In genomic region chr11:119332111-119332765, GRCh38 we compare ENCODE assay signal across 20 cellular contexts. TPM values are rescaled to one million over a fixed set of nuclear protein-coding genes. Genes with fewer than 3 reads are reported as not detected.
DNase-seq lines count a peak whose midpoint lies in the region; ATAC-seq and TF ChIP-seq lines count a peak whose summit lies in the region.
"Had no signal": no experiment of that assay in that cellular context is flagged by ENCODE, and none has a peak within 500 bp of the region (broad histone marks: within the 10 kb centered on the region; RNA-seq: fewer than 3 reads in every experiment).

No MANE protein-coding gene starts in this region.

- no peak overlapping the region for H3K4me3 Mint-ChIP-seq in Calu3 (ENCODE audit: low read depth, unreplicated experiment)
- peak overlapping the region; percentile 72 for H3K4me3 Mint-ChIP-seq in activated T-helper 1 cell treated with anti-CD3 and anti-CD28 coated beads, Interleukin-12 subunit alpha, Interleukin-12 subunit beta, Interleukin-2, Interleukin-4 antibody, amounts not matched to agents 30 ng/mL and 10 ng/mL and 1 ng/mL, durations not matched to agents 14 hours and 24 hours and 36 hours
- H3K4me3 Mint-ChIP-seq in naive thymus-derived CD4-positive, alpha-beta T cell, result peak overlapping the region in 9 of 10 donors; percentile 18 to 99 (median 94)

- peaks cover 18% of the 10 kb centered on the region for H3K79me2 ChIP-seq in ACC112 (ENCODE audit: control insufficient read depth, insufficient read depth, low read length, unreplicated experiment)

- 78 to 84% (median 82%) methylated on average over 4 of the region's 4 CpGs for WGBS in spleen, 5 donors

- CTCF ChIA-PET in Calu3 (lab: Charles Lee), result interaction anchor here (0.6 kb wide), 1 partner anchor 247 kb away, joined by 5 read pairs; no protein-coding TSS in a partner anchor
- CTCF ChIA-PET in naive thymus-derived CD4-positive, alpha-beta T cell (lab: Charles Lee), result interaction anchor here (3.3 kb wide), 1 partner anchor 10 kb away, joined by 15 read pairs; no protein-coding TSS in a partner anchor

- DNase-seq in Calu3, result no peak
- no peak for DNase-seq in activated T-helper 1 cell treated with anti-CD3 and anti-CD28 coated beads, Interleukin-12 subunit alpha, Interleukin-12 subunit beta, Interleukin-2, Interleukin-4 antibody, amounts not matched to agents 30 ng/mL and 10 ng/mL and 1 ng/mL, durations not matched to agents 14 hours and 24 hours and 36 hours (ENCODE audit: low spot score)
- DNase-seq in naive thymus-derived CD4-positive, alpha-beta T cell, result no peak
- no peak for DNase-seq in spleen
- no peak for DNase-seq in brain microvascular endothelial cell
- no peak for DNase-seq in DMS 273 (lab: John Stamatoyannopoulos, UW; ENCODE audit: unreplicated experiment)
- no peak for DNase-seq in activated effector memory CD4-positive, alpha-beta T cell treated with anti-CD3 and anti-CD28 coated beads, Interleukin-2, amount 50 U/mL, for 16 hours
- DNase-seq: activated CD4-positive, alpha-beta T cell treated with anti-CD3 and anti-CD28 coated beads for 48 hours; cerebellar nuclear complex; DMS 273 treated with DMSO at 0.1 percent for 48 hours; effector memory CD8-positive, alpha-beta T cell; GOT3; hypothalamus; KBM-7; mesenchymal stem cell; NCI-H2029 treated with DMSO at 0.1 percent for 48 hours; NCI-H510A; stimulated activated CD4-positive, alpha-beta T cell treated with anti-CD3 and anti-CD28 coated beads, Interleukin-4, amount 100 ng/mL, for 1 hour had no signal

- TF ChIP-seq POLR2A in spleen (IDR thresholded peaks at IDR 0.05), result no peak

- H3K4me1 Mint-ChIP-seq in Calu3 (ENCODE audit: low read depth, unreplicated experiment), result no peaks in the 10 kb centered on the region
- peaks cover 35% of the 10 kb centered on the region for H3K4me1 Mint-ChIP-seq in activated T-helper 1 cell treated with anti-CD3 and anti-CD28 coated beads, Interleukin-12 subunit alpha, Interleukin-12 subunit beta, Interleukin-2, Interleukin-4 antibody, amounts not matched to agents 30 ng/mL and 10 ng/mL and 1 ng/mL, durations not matched to agents 14 hours and 24 hours and 36 hours (ENCODE audit: low read depth)
- H3K4me1 Mint-ChIP-seq in naive thymus-derived CD4-positive, alpha-beta T cell, result peaks cover 13 to 41% (median 31%) of the 10 kb centered on the region in 7 donors

- H3K27ac Mint-ChIP-seq in Calu3 (ENCODE audit: unreplicated experiment), result peak overlapping the region; percentile 4
- peak overlapping the region; percentile 91 for H3K27ac Mint-ChIP-seq in activated T-helper 1 cell treated with anti-CD3 and anti-CD28 coated beads, Interleukin-12 subunit alpha, Interleukin-12 subunit beta, Interleukin-2, Interleukin-4 antibody, amounts not matched to agents 30 ng/mL and 10 ng/mL and 1 ng/mL, durations not matched to agents 14 hours and 24 hours and 36 hours
- peak overlapping the region in 4 of 9 donors; percentile 75 to 99 (median 84) for H3K27ac Mint-ChIP-seq in naive thymus-derived CD4-positive, alpha-beta T cell

- H2AFZ ChIP-seq in ACC112 (ENCODE audit: low read length, unreplicated experiment), result peak overlapping the region; percentile 12

- no peaks in the 10 kb centered on the region for H3K9me3 Mint-ChIP-seq in Calu3 (ENCODE audit: low read depth, unreplicated experiment)
- H3K9me3 Mint-ChIP-seq in activated T-helper 1 cell treated with anti-CD3 and anti-CD28 coated beads, Interleukin-12 subunit alpha, Interleukin-12 subunit beta, Interleukin-2, Interleukin-4 antibody, amounts not matched to agents 30 ng/mL and 10 ng/mL and 1 ng/mL, durations not matched to agents 14 hours and 24 hours and 36 hours, result no peaks in the 10 kb centered on the region
- no peaks in the 10 kb centered on the region for H3K9me3 Mint-ChIP-seq in naive thymus-derived CD4-positive, alpha-beta T cell
- H3K9me3 Mint-ChIP-seq: effector memory CD8-positive, alpha-beta T cell had no signal

- H3K4me3 ChIP-seq in ACC112 (ENCODE audit: low read depth, low read length), result no peak overlapping the region
- no peak overlapping the region for H3K4me3 ChIP-seq in naive thymus-derived CD4-positive, alpha-beta T cell (ENCODE audit: low read length)
- H3K4me3 ChIP-seq in spleen, result no peak overlapping the region
- H3K4me3 ChIP-seq in brain microvascular endothelial cell (ENCODE audit: low read depth, low read length), result no peak overlapping the region

- BruUV-seq in Calu3 (replicated peaks; lab: Mats Ljungman, UMichigan), result no TSS peak

- TF ChIP-seq CTCF in Calu3 (IDR thresholded peaks at IDR 0.05; ENCODE audit: unreplicated experiment) (no peak), spleen (IDR thresholded peaks at IDR 0.05 in 8 of 11, conservative IDR thresholded peaks at IDR 0.05 in 3 of 11) (no peak), brain microvascular endothelial cell (IDR thresholded peaks at IDR 0.05; ENCODE audit: low read depth, low read length, missing control alignments) (no peak)

- in situ Hi-C loops in brain microvascular endothelial cell (cut with HindIII; ENCODE audit: low pct_ligation_motif_present, low sequenced_read_pairs), result no loop called here

- POLR2A ChIA-PET in naive thymus-derived CD4-positive, alpha-beta T cell (lab: Charles Lee), result interaction anchor here (1.3 to 1.5 kb wide), 2 partner anchors 19 to 27 kb away, joined by 3 to 5 read pairs; no protein-coding TSS in a partner anchor

- H3K27me3 ChIP-seq in ACC112 (ENCODE audit: insufficient read depth, low read length) (no peaks in the 10 kb centered on the region), spleen (replicated peaks in 1 of 7) (no peaks in the 10 kb centered on the region), brain microvascular endothelial cell (replicated peaks) (no peaks in the 10 kb centered on the region)
- H3K27me3 ChIP-seq in naive thymus-derived CD4-positive, alpha-beta T cell (ENCODE audit: control insufficient read depth in 2 of 2, insufficient read depth in 2 of 2, low read length in 2 of 2), result no peaks in the 10 kb centered on the region

- H3K9me3 ChIP-seq in naive thymus-derived CD4-positive, alpha-beta T cell (ENCODE audit: control insufficient read depth in 2 of 3, low read length in 3 of 3), result no peaks in the 10 kb centered on the region
- no peaks in the 10 kb centered on the region for H3K9me3 ChIP-seq in spleen

- H3K27me3 Mint-ChIP-seq in Calu3 (ENCODE audit: unreplicated experiment), result peaks cover 24% of the 10 kb centered on the region
- peaks cover 24% of the 10 kb centered on the region for H3K27me3 Mint-ChIP-seq in activated T-helper 1 cell treated with anti-CD3 and anti-CD28 coated beads, Interleukin-12 subunit alpha, Interleukin-12 subunit beta, Interleukin-2, Interleukin-4 antibody, amounts not matched to agents 30 ng/mL and 10 ng/mL and 1 ng/mL, durations not matched to agents 14 hours and 24 hours and 36 hours (ENCODE audit: insufficient read depth)
- peaks cover 0 to 27% (median 8%) of the 10 kb centered on the region in 5 donors for H3K27me3 Mint-ChIP-seq in naive thymus-derived CD4-positive, alpha-beta T cell

- peaks cover 14% of the 10 kb centered on the region for H3K4me1 ChIP-seq in ACC112 (ENCODE audit: control insufficient read depth, insufficient read depth, low read length, unreplicated experiment)
- H3K4me1 ChIP-seq in naive thymus-derived CD4-positive, alpha-beta T cell (ENCODE audit: control insufficient read depth in 2 of 2, insufficient read depth in 2 of 2, low read length in 2 of 2), result peaks cover 5 to 12% of the 10 kb centered on the region in 2 donors
- peaks cover 10 to 46% (median 28%) of the 10 kb centered on the region in 6 donors for H3K4me1 ChIP-seq in spleen

- intact Hi-C loops in Calu3 (cut with micrococcal nuclease; ENCODE audit: unreplicated experiment), result no loop called here
- intact Hi-C loops in activated T-helper 1 cell treated with anti-CD3 and anti-CD28 coated beads, Interleukin-12 subunit alpha, Interleukin-12 subunit beta, Interleukin-2, Interleukin-4 antibody, amounts not matched to agents 30 ng/mL and 10 ng/mL and 1 ng/mL, durations not matched to agents 14 hours and 24 hours and 36 hours (cut with micrococcal nuclease), result no loop called here
- intact Hi-C loops in naive thymus-derived CD4-positive, alpha-beta T cell (cut with micrococcal nuclease), result no loop called here
- intact Hi-C loops in spleen (cut with DNase I; ENCODE audit: low total_unique reads), result no loop called here

- no peak overlapping the region for H3K27ac ChIP-seq in ACC112 (ENCODE audit: low read depth, low read length)
- no peak overlapping the region for H3K27ac ChIP-seq in naive thymus-derived CD4-positive, alpha-beta T cell (ENCODE audit: low read depth, low read length)
- H3K27ac ChIP-seq in spleen, result no peak overlapping the region
- no peak overlapping the region for H3K27ac ChIP-seq in brain microvascular endothelial cell

- H3K36me3 ChIP-seq in ACC112 (ENCODE audit: insufficient read depth, low read length), result no peaks in the 10 kb centered on the region
- H3K36me3 ChIP-seq in naive thymus-derived CD4-positive, alpha-beta T cell (ENCODE audit: control insufficient read depth in 2 of 3, insufficient read depth in 3 of 3, low read length in 3 of 3), result peaks cover 0 to 15% (median 0%) of the 10 kb centered on the region in 3 experiments
- H3K36me3 ChIP-seq in spleen, result peaks cover 0 to 16% (median 8%) of the 10 kb centered on the region in 6 donors
- no peaks in the 10 kb centered on the region for H3K36me3 ChIP-seq in brain microvascular endothelial cell (replicated peaks)

- peaks cover 36% of the 10 kb centered on the region for H3K36me3 Mint-ChIP-seq in Calu3 (ENCODE audit: insufficient read depth, unreplicated experiment)
- H3K36me3 Mint-ChIP-seq in activated T-helper 1 cell treated with anti-CD3 and anti-CD28 coated beads, Interleukin-12 subunit alpha, Interleukin-12 subunit beta, Interleukin-2, Interleukin-4 antibody, amounts not matched to agents 30 ng/mL and 10 ng/mL and 1 ng/mL, durations not matched to agents 14 hours and 24 hours and 36 hours (ENCODE audit: low read depth), result peaks cover 10% of the 10 kb centered on the region
- peaks cover 0 to 6% (median 0%) of the 10 kb centered on the region in 5 donors for H3K36me3 Mint-ChIP-seq in naive thymus-derived CD4-positive, alpha-beta T cell

- ATAC-seq in naive thymus-derived CD4-positive, alpha-beta T cell, result no peak
- ATAC-seq: effector memory CD8-positive, alpha-beta T cell had no signal

RNA-seq across cellular contexts. Expression of gene RNF26, which starts 2.1 kb away (rescaled TPM):
- total RNA-seq in Calu3 (2022) (31.8 and 35.0 TPM in 2 replicates), spleen (10 to 100 TPM; 13.6 to 18.2 (median 16.5) TPM)
- 26.1 and 27.9 TPM in 2 replicates for total RNA-seq in activated T-helper 1 cell treated with anti-CD3 and anti-CD28 coated beads, Interleukin-12 subunit alpha, Interleukin-12 subunit beta, Interleukin-2, Interleukin-4 antibody, amounts not matched to agents 30 ng/mL and 10 ng/mL and 1 ng/mL, durations not matched to agents 14 hours and 24 hours and 36 hours
- total RNA-seq in naive thymus-derived CD4-positive, alpha-beta T cell, result 10 to 100 TPM; 16.9 to 28.3 (median 18.9) TPM
- polyA plus RNA-seq in naive thymus-derived CD4-positive, alpha-beta T cell, result 10 to 100 TPM; 50.3 to 59.1 TPM
- polyA plus RNA-seq in spleen, result 10 to 100 TPM in 2 of 3 donors, 1 to 10 TPM in 1; 8.6 to 13.2 (median 10.0) TPM

RNA-seq across cellular contexts. Expression of gene C1QTNF5, which starts 8.4 kb away (rescaled TPM):
- total RNA-seq in Calu3 (2022) (not detected in 2 replicates), spleen (10 to 100 TPM; 21.3 to 55.0 (median 35.8) TPM)
- not detected in 2 replicates for total RNA-seq in activated T-helper 1 cell treated with anti-CD3 and anti-CD28 coated beads, Interleukin-12 subunit alpha, Interleukin-12 subunit beta, Interleukin-2, Interleukin-4 antibody, amounts not matched to agents 30 ng/mL and 10 ng/mL and 1 ng/mL, durations not matched to agents 14 hours and 24 hours and 36 hours
- not detected for total RNA-seq in naive thymus-derived CD4-positive, alpha-beta T cell
- polyA plus RNA-seq in naive thymus-derived CD4-positive, alpha-beta T cell, result not detected
- polyA plus RNA-seq in spleen, result 10 to 100 TPM; 10.3 to 29.0 (median 20.2) TPM

RNA-seq across cellular contexts. Expression of gene MFRP, which starts 14.3 kb away (rescaled TPM):
- total RNA-seq in Calu3 (2022) (not detected in 2 replicates), spleen (under 1 TPM in 1 of 7 donors, not detected in 6; 0.16 TPM)
- total RNA-seq in activated T-helper 1 cell treated with anti-CD3 and anti-CD28 coated beads, Interleukin-12 subunit alpha, Interleukin-12 subunit beta, Interleukin-2, Interleukin-4 antibody, amounts not matched to agents 30 ng/mL and 10 ng/mL and 1 ng/mL, durations not matched to agents 14 hours and 24 hours and 36 hours, result not detected in 2 replicates
- not detected for total RNA-seq in naive thymus-derived CD4-positive, alpha-beta T cell
- polyA plus RNA-seq in naive thymus-derived CD4-positive, alpha-beta T cell, result not detected
- under 1 TPM; 0.02 to 0.03 (median 0.02) TPM for polyA plus RNA-seq in spleen
- total RNA-seq: kidney epithelial cell had no signal

RNA-seq across cellular contexts. Expression of gene MCAM, which starts 15.3 kb away (rescaled TPM):
- total RNA-seq in Calu3 (2022) (11.1 and 25.1 TPM in 2 replicates), spleen (100 to 1,000 TPM in 4 of 7 donors, 10 to 100 TPM in 3; 24.2 to 612 (median 139) TPM)
- total RNA-seq in activated T-helper 1 cell treated with anti-CD3 and anti-CD28 coated beads, Interleukin-12 subunit alpha, Interleukin-12 subunit beta, Interleukin-2, Interleukin-4 antibody, amounts not matched to agents 30 ng/mL and 10 ng/mL and 1 ng/mL, durations not matched to agents 14 hours and 24 hours and 36 hours, result 6.0 and 6.6 TPM in 2 replicates
- 1 to 10 TPM in 2 of 5 experiments, under 1 TPM in 3; 0.08 to 5.1 (median 0.73) TPM for total RNA-seq in naive thymus-derived CD4-positive, alpha-beta T cell
- polyA plus RNA-seq in naive thymus-derived CD4-positive, alpha-beta T cell, result under 1 TPM in 1 of 2 donors, not detected in 1; 0.26 TPM
- 10 to 100 TPM; 10.3 to 19.3 (median 12.2) TPM for polyA plus RNA-seq in spleen

RNA-seq across cellular contexts. Expression of gene USP2, which starts 49.3 kb away (rescaled TPM):
- total RNA-seq in Calu3 (2022) (1.1 TPM in 2 replicates), spleen (under 1 TPM; 0.28 to 0.88 (median 0.60) TPM)
- 0.22 and 0.36 TPM in 2 replicates for total RNA-seq in activated T-helper 1 cell treated with anti-CD3 and anti-CD28 coated beads, Interleukin-12 subunit alpha, Interleukin-12 subunit beta, Interleukin-2, Interleukin-4 antibody, amounts not matched to agents 30 ng/mL and 10 ng/mL and 1 ng/mL, durations not matched to agents 14 hours and 24 hours and 36 hours
- 1 to 10 TPM in 1 of 5 experiments, under 1 TPM in 4; 0.07 to 1.1 (median 0.43) TPM for total RNA-seq in naive thymus-derived CD4-positive, alpha-beta T cell
- under 1 TPM; 0.26 to 0.50 TPM for polyA plus RNA-seq in naive thymus-derived CD4-positive, alpha-beta T cell
- polyA plus RNA-seq in spleen, result under 1 TPM; 0.15 to 0.58 (median 0.27) TPM

Comparison
In these comparisons a context has a peak if more than half of its experiments do, and no peak if none do; other contexts are left out.
1. RNA of gene C1QTNF5, which starts 8.4 kb away (total RNA-seq): 21.3 to 55.0 TPM in spleen; not detected in Calu3, not detected in activated T-helper 1 cell treated with anti-CD3 and anti-CD28 coated beads, Interleukin-12 subunit alpha, Interleukin-12 subunit beta, Interleukin-2, Interleukin-4 antibody, amounts not matched to agents 30 ng/mL and 10 ng/mL and 1 ng/mL, durations not matched to agents 14 hours and 24 hours and 36 hours and not detected in naive thymus-derived CD4-positive, alpha-beta T cell; every median in the first group is over 10 times any median in the second.